8 cellular contexts compared by ENCODE assay signal in genomic region chr13:31945202-31945978, GRCh38.
DNase-seq lines count a peak whose midpoint lies in the region; ATAC-seq and TF ChIP-seq lines count a peak whose summit lies in the region.

No MANE protein-coding gene starts in this region.

- H3K27me3 ChIP-seq in brain microvascular endothelial cell (replicated peaks) (no peaks in the 10 kb centered on the region), right lobe of liver (no peaks in the 10 kb centered on the region)

- no peaks in the 10 kb centered on the region for H3K4me1 Mint-ChIP-seq in effector memory CD8-positive, alpha-beta T cell (ENCODE audit: low read depth in 2 of 2)
- H3K4me1 Mint-ChIP-seq in activated T-cell treated with anti-CD3 and anti-CD28 coated beads, Interleukin-2, amount 50 U/mL, for 4 hours (ENCODE audit: low read depth), result no peaks in the 10 kb centered on the region

- peak; percentile 77 for TF ChIP-seq POLR2A in right lobe of liver (IDR thresholded peaks at IDR 0.05)

- TF ChIP-seq CTCF in brain microvascular endothelial cell (IDR thresholded peaks at IDR 0.05; ENCODE audit: low read depth, low read length, missing control alignments) (no peak), right lobe of liver (IDR thresholded peaks at IDR 0.05) (no peak)

- H3K27me3 Mint-ChIP-seq in effector memory CD8-positive, alpha-beta T cell, result peaks cover 0 to 4% of the 10 kb centered on the region in 2 donors
- no peaks in the 10 kb centered on the region for H3K27me3 Mint-ChIP-seq in activated T-cell treated with anti-CD3 and anti-CD28 coated beads, Interleukin-2, amount 50 U/mL, for 4 hours (ENCODE audit: low read depth)

- no peaks in the 10 kb centered on the region for H3K9me3 ChIP-seq in right lobe of liver

- in situ Hi-C loops in brain microvascular endothelial cell (cut with HindIII; ENCODE audit: low pct_ligation_motif_present, low sequenced_read_pairs), result no loop called here

- no peak overlapping the region for H3K27ac ChIP-seq in brain microvascular endothelial cell
- peak overlapping the region in 1 of 3 donors; percentile 36 for H3K27ac ChIP-seq in right lobe of liver

- H3K4me1 ChIP-seq in right lobe of liver, result no peaks in the 10 kb centered on the region

- H3K36me3 ChIP-seq in brain microvascular endothelial cell (replicated peaks) (no peaks in the 10 kb centered on the region), right lobe of liver (no peaks in the 10 kb centered on the region)

- intact Hi-C loops in right lobe of liver (cut with DNase I), result no loop called here

- H3K4me3 ChIP-seq in brain microvascular endothelial cell (ENCODE audit: low read depth, low read length), result no peak overlapping the region
- peak overlapping the region in 2 of 3 donors; percentile 1 to 13 for H3K4me3 ChIP-seq in right lobe of liver

- peak; percentile 62 for DNase-seq in GM04504 (ENCODE audit: low read depth)
- DNase-seq in NCI-H2171 treated with DMSO at 0.1 percent for 48 hours (lab: John Stamatoyannopoulos, UW), result peak; percentile 92
- DNase-seq in brain microvascular endothelial cell, result peak; percentile 60
- DNase-seq in right lobe of liver, result peak; percentile 55 to 78 (median 57)
- no peak for DNase-seq in T-helper 9 cell
- DNase-seq in effector memory CD8-positive, alpha-beta T cell, result no peak
- DNase-seq in activated T-cell treated with anti-CD3 and anti-CD28 coated beads, Interleukin-2, amount 50 U/mL, for 4 hours, result no peak

- H3K4me3 Mint-ChIP-seq in effector memory CD8-positive, alpha-beta T cell, result no peak overlapping the region
- no peak overlapping the region for H3K4me3 Mint-ChIP-seq in activated T-cell treated with anti-CD3 and anti-CD28 coated beads, Interleukin-2, amount 50 U/mL, for 4 hours

- H3K36me3 Mint-ChIP-seq in effector memory CD8-positive, alpha-beta T cell (ENCODE audit: insufficient read depth), result peaks cover 3% of the 10 kb centered on the region
- no peaks in the 10 kb centered on the region for H3K36me3 Mint-ChIP-seq in activated T-cell treated with anti-CD3 and anti-CD28 coated beads, Interleukin-2, amount 50 U/mL, for 4 hours (ENCODE audit: insufficient read depth)

- H3K27ac Mint-ChIP-seq in effector memory CD8-positive, alpha-beta T cell, result no peak overlapping the region

- ATAC-seq in right lobe of liver (peak; percentile 80 to 90 (median 86)), HG02798 (IDR thresholded peaks at IDR 0.05; ENCODE audit: poor library complexity, unreplicated experiment) (no peak)
- ATAC-seq in effector memory CD8-positive, alpha-beta T cell (replicated peaks), result no peak
- no peak for ATAC-seq in activated T-cell treated with anti-CD3 and anti-CD28 coated beads, Interleukin-2, amount 50 U/mL, for 4 hours

- 48% methylated on average over 14 of the region's 14 CpGs for WGBS in right lobe of liver (ENCODE audit: insufficient coverage, low coverage, low lambda C conversion rate, missing lambda C conversion rate)

- no peaks in the 10 kb centered on the region for H3K9me3 Mint-ChIP-seq in effector memory CD8-positive, alpha-beta T cell
- no peaks in the 10 kb centered on the region for H3K9me3 Mint-ChIP-seq in activated T-cell treated with anti-CD3 and anti-CD28 coated beads, Interleukin-2, amount 50 U/mL, for 4 hours

Comparison
In these comparisons a context has a peak if more than half of its experiments do, and no peak if none do; other contexts are left out.
1. DNase-seq: peak in GM04504 (single experiment), NCI-H2171 treated with DMSO at 0.1 percent for 48 hours (single experiment), brain microvascular endothelial cell (single experiment) and right lobe of liver (3 of 3); none in T-helper 9 cell (single experiment), effector memory CD8-positive, alpha-beta T cell (0 of 3) and activated T-cell treated with anti-CD3 and anti-CD28 coated beads, Interleukin-2, amount 50 U/mL, for 4 hours (single experiment).
2. ATAC-seq: peak in right lobe of liver (4 of 4); none in HG02798 (single experiment), effector memory CD8-positive, alpha-beta T cell (single experiment) and activated T-cell treated with anti-CD3 and anti-CD28 coated beads, Interleukin-2, amount 50 U/mL, for 4 hours (0 of 2).